14 cellular contexts compared by ENCODE assay signal in the genomic region with DNA sequence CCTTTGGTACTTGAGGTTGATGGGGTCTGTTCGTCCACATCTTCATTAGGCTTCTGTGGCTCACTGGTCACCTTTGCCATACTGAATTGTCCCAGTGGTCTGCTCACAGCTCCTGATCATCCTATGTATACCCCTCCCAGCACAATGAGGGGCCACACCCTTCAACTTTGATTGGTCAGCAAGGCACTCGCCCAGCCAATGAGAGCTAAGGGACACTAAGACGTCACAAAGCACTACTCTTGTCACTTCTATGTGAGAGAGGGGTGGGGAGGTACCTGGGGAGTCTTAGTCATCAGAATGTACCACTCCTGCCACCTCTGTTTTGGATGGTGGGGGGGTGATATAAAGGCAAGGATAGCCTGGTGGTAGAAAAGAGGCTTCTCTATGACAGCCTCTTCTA. TPM values are rescaled to one million over a fixed set of nuclear protein-coding genes. Genes with fewer than 3 reads are reported as not detected.
"Had no signal": no experiment of that assay in that cellular context is flagged by ENCODE, and none has a peak within 500 bp of the region (broad histone marks: within the 10 kb centered on the region; RNA-seq: fewer than 3 reads in every experiment).

A gene (minus strand): TSS at position 101 of the 400 bp plus-strand sequence. CDS start 21 bp downstream, at position 80.

RNA-seq across cellular contexts. Expression of the gene that starts here (rescaled TPM):
- total RNA-seq: activated B cell treated with CpG ODN at 0.5 μM for 24 hours; activated CD4-positive, alpha-beta memory T cell treated with anti-CD3 and anti-CD28 coated beads for 36 hours; activated CD4-positive, alpha-beta memory T cell treated with anti-CD3 and anti-CD28 coated beads, Interleukin-2, amount 10 ng/mL, durations not matched to agents 7 days and 5 days; activated CD4-positive, alpha-beta T cell treated with anti-CD3 and anti-CD28 coated beads for 36 hours; activated CD4-positive, alpha-beta T cell treated with anti-CD3 and anti-CD28 coated beads, Interleukin-2, amount 10 ng/mL, durations not matched to agents 24 days and 14 days; activated CD4-positive, alpha-beta T cell treated with anti-CD3 and anti-CD28 coated beads, Interleukin-2, amount 10 ng/mL, durations not matched to agents 7 days and 5 days; activated CD8-positive, alpha-beta memory T cell treated with anti-CD3 and anti-CD28 coated beads for 36 hours; activated CD8-positive, alpha-beta memory T cell treated with anti-CD3 and anti-CD28 coated beads, Interleukin-2, amount 10 ng/mL, durations not matched to agents 7 days and 5 days; activated CD8-positive, alpha-beta T cell treated with anti-CD3 and anti-CD28 coated beads for 36 hours; activated CD8-positive, alpha-beta T cell treated with anti-CD3 and anti-CD28 coated beads, Interleukin-2, amount 10 ng/mL, durations not matched to agents 7 days and 5 days; T-helper 1 cell treated with Interleukin-12 subunit alpha and Interleukin-12 subunit beta and Interleukin-4 antibody, amounts not matched to agents 30 ng/mL and 1 ng/mL, for 36 hours; T-helper 17 cell; T-helper 2 cell treated with Interferon-gamma antibody and Interleukin-4, amounts not matched to agents 100 ng/mL and 5 ng/mL, for 36 hours; WTC11 had no signal
